ENCODE assay signal across 8 cellular contexts in genomic region chr22:42615092-42615859, GRCh38.
DNase-seq lines count a peak whose midpoint lies in the region; ATAC-seq, FAIRE-seq and TF ChIP-seq lines count a peak whose summit lies in the region.

No MANE protein-coding gene starts in this region.

- peaks cover 42% of the 10 kb centered on the region for H3K79me2 ChIP-seq in KMS-11 (ENCODE audit: insufficient read depth, low read depth)

- no peak for FAIRE-seq in RCC 7860 (lab: Jason Lieb, UNC)

- TF ChIP-seq CTCF in KMS-11 (conservative IDR thresholded peaks at IDR 0.05; ENCODE audit: low read depth, low read length) (no peak), fibroblast of mammary gland (conservative IDR thresholded peaks at IDR 0.05; ENCODE audit: control insufficient read depth, insufficient read depth, low read depth, low read length) (no peak), nephron (IDR thresholded peaks at IDR 0.05; ENCODE audit: unreplicated experiment in 3 of 3) (no peak)

- H3K9me3 Mint-ChIP-seq in nephron, result no peaks in the 10 kb centered on the region

- H3K4me1 Mint-ChIP-seq in nephron, result peaks cover 49% of the 10 kb centered on the region

- peak overlapping the region; percentile 91 for H3K4me2 ChIP-seq in KMS-11

- H3K4me1 ChIP-seq in KMS-11 (ENCODE audit: low read depth, poor library complexity, severe bottlenecking), result peaks cover 32% of the 10 kb centered on the region

- no peaks in the 10 kb centered on the region for H4K20me1 ChIP-seq in KMS-11 (ENCODE audit: insufficient read depth)

- H3K4me3 Mint-ChIP-seq in nephron, result peak overlapping the region; percentile 95 to 96 (median 96)

- H3K36me3 ChIP-seq in KMS-11 (ENCODE audit: insufficient read depth), result no peaks in the 10 kb centered on the region; the same call in 1 of the 2 replicates

- H3K27me3 Mint-ChIP-seq in nephron (ENCODE audit: low read depth), result no peaks in the 10 kb centered on the region

- H3K27ac ChIP-seq in KMS-11, result peak overlapping the region; percentile 95

- peak; percentile 46 for ATAC-seq in GM21737 (IDR thresholded peaks at IDR 0.05; ENCODE audit: unreplicated experiment)
- ATAC-seq in stimulated activated naive CD8-positive, alpha-beta T cell treated with anti-CD3 and anti-CD28 coated beads, Interleukin-15, Interleukin-2, amounts not matched to agents 100 U/mL and 50 U/mL, for 24 hours, result peak; percentile 85

- peak overlapping the region; percentile 90 for H3K9ac ChIP-seq in KMS-11

- H3K27ac Mint-ChIP-seq in nephron, result peak overlapping the region; percentile 100

- DNase-seq in DMS79 treated with DMSO at 0.1 percent for 48 hours (lab: John Stamatoyannopoulos, UW), result peak; percentile 85
- peak; percentile 99 for DNase-seq in RCC 7860 (ENCODE audit: low spot score)
- peak; percentile 45 to 80 for DNase-seq in activated T-helper 1 cell treated with anti-CD3 and anti-CD28 coated beads, Interleukin-2, amount 50 U/mL, for 16 hours (ENCODE audit: low read depth in 1 of 2, low spot score in 1 of 2)
- DNase-seq in fibroblast of mammary gland (ENCODE audit: low read depth), result peak; percentile 99
- peak; percentile 90 for DNase-seq in stimulated activated naive CD8-positive, alpha-beta T cell treated with anti-CD3 and anti-CD28 coated beads, Interleukin-15, Interleukin-2, amounts not matched to agents 100 U/mL and 50 U/mL, for 24 hours

- H2AFZ ChIP-seq in KMS-11 (ENCODE audit: low read depth), result peak overlapping the region; percentile 24; the same call in 1 of the 2 replicates

- no peaks in the 10 kb centered on the region for H3K27me3 ChIP-seq in KMS-11 (ENCODE audit: insufficient read depth, low read depth)

- H3K4me3 ChIP-seq in KMS-11 (IDR thresholded peaks at IDR 0.05; ENCODE audit: insufficient read depth, low read depth, low read length), result peak overlapping the region; percentile 23
- H3K4me3 ChIP-seq in fibroblast of mammary gland (ENCODE audit: control insufficient read depth, low read depth, low read length), result peak overlapping the region; percentile 72

- H3K36me3 Mint-ChIP-seq in nephron (ENCODE audit: low read depth), result peaks cover 24% of the 10 kb centered on the region

Comparison
In these comparisons a context has a peak if more than half of its experiments do, and no peak if none do; other contexts are left out.
1. Peak in every context shown above with its lines: DNase-seq, ATAC-seq, H3K4me3 ChIP-seq and H3K27ac ChIP-seq.